ENCODE assay signal across 8 cellular contexts in the genomic region with DNA sequence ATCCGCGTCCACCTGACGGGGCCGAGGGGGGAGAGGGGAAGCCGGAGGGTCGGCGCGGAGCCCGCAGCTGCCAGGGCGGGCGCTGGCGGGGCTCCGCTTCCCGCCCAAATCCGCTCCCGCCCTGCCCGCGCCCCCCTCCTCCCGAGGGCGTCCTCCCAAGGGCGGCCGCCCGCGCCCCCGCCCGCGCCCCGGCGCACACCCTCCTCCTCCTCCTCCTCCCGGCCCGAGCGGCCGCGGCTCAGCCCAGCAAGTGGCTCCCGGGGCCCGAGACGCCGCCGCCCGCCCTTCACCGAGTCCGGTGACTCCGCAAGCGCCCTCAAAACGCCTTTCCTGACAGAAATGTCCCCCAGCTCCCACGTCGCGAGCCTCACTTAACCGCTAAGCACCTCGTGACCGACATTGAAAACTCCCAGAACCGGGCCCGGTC. TPM values are rescaled to one million over a fixed set of nuclear protein-coding genes. Genes with fewer than 3 reads are reported as not detected.
A peak's percentile ranks its signal among the peaks of the same experiment; 100 is the strongest.
DNase-seq lines count a peak whose midpoint lies in the region; ATAC-seq and TF ChIP-seq lines count a peak whose summit lies in the region.

No MANE protein-coding gene starts in this region.

- TF ChIP-seq POLR2A in gastroesophageal sphincter (IDR thresholded peaks at IDR 0.05): no peak

- no peak for TF ChIP-seq CTCF in MM.1S (IDR thresholded peaks at IDR 0.05; ENCODE audit: low read length)
- TF ChIP-seq CTCF in gastroesophageal sphincter (IDR thresholded peaks at IDR 0.05): no peak
- no peak for TF ChIP-seq CTCF in upper lobe of right lung (IDR thresholded peaks at IDR 0.05)

- H3K79me2 ChIP-seq in MM.1S (ENCODE audit: low read length): peaks cover 37% of the 10 kb centered on the region

- H3K27me3 ChIP-seq in MM.1S (replicated peaks; ENCODE audit: insufficient read depth, low read length) (no peaks in the 10 kb centered on the region), gastroesophageal sphincter (no peaks in the 10 kb centered on the region), upper lobe of right lung (no peaks in the 10 kb centered on the region)

- H3K9ac ChIP-seq in MM.1S (ENCODE audit: low read length): peak overlapping the region; percentile 100

- H2AFZ ChIP-seq in MM.1S (ENCODE audit: low read length): peak overlapping the region; percentile 62

- H3K4me3 ChIP-seq in MM.1S (ENCODE audit: low read length) (peak overlapping the region; percentile 99), gastroesophageal sphincter (peak overlapping the region; percentile 88 to 95), upper lobe of right lung (peak overlapping the region; percentile 82)

- no CpG with 5 or more reads among the region's 53 CpGs for WGBS in gastroesophageal sphincter (ENCODE audit: low coverage in 1 of 2), 2 donors

- peaks cover 9% of the 10 kb centered on the region; the same call in 1 of the 2 replicates for H4K20me1 ChIP-seq in MM.1S (ENCODE audit: insufficient read depth, low read length)

- TF ChIP-seq EP300 in gastroesophageal sphincter (IDR thresholded peaks at IDR 0.05): no peak

- H3K9me3 ChIP-seq in MM.1S (replicated peaks; ENCODE audit: insufficient read depth, low read length) (no peaks in the 10 kb centered on the region), gastroesophageal sphincter (no peaks in the 10 kb centered on the region), upper lobe of right lung (no peaks in the 10 kb centered on the region)

- H3K4me1 ChIP-seq in MM.1S (ENCODE audit: low read length) (peaks cover 10% of the 10 kb centered on the region; the same call in 1 of the 2 replicates), gastroesophageal sphincter (peaks cover 0 to 43% (median 0%) of the 10 kb centered on the region in 3 donors), upper lobe of right lung (peaks cover 21% of the 10 kb centered on the region)

- ATAC-seq in GM19395 (IDR thresholded peaks at IDR 0.05; ENCODE audit: unreplicated experiment) (peak; percentile 0), gastroesophageal sphincter (peak; percentile 46), upper lobe of right lung (peak; percentile 65)

- peak overlapping the region; percentile 79 for H3K4me2 ChIP-seq in MM.1S (ENCODE audit: low read depth, low read length)

- DNase-seq in Ammon's horn (ENCODE audit: low spot score): peak; percentile 51
- peak; percentile 46 for DNase-seq in MM.1S
- peak; percentile 82 for DNase-seq in activated effector memory CD4-positive, alpha-beta T cell treated with anti-CD3 and anti-CD28 coated beads, Interleukin-2, amount 50 U/mL, for 16 hours
- peak in 36 of 56 donors; percentile 1 to 79 (median 62) for DNase-seq in nucleus accumbens (lab: John Stamatoyannopoulos, UW)
- DNase-seq in upper lobe of right lung: peak; percentile 88
- no peak for DNase-seq in T1000 (lab: John Stamatoyannopoulos, UW)

- intact Hi-C loops in upper lobe of right lung (cut with DNase I): no loop called here

- H3F3A ChIP-seq in MM.1S (ENCODE audit: insufficient read depth, low read length): peaks cover 40% of the 10 kb centered on the region

- H3K27ac ChIP-seq in MM.1S (ENCODE audit: low read length): peak overlapping the region; percentile 98
- peak overlapping the region; percentile 95 to 100 (median 98) for H3K27ac ChIP-seq in gastroesophageal sphincter
- H3K27ac ChIP-seq in upper lobe of right lung: peak overlapping the region; percentile 99

- H3K9me2 ChIP-seq in MM.1S (replicated peaks; ENCODE audit: insufficient read depth, low read length): no peaks in the 10 kb centered on the region

- H3K36me3 ChIP-seq in MM.1S (replicated peaks; ENCODE audit: insufficient read depth, low read length) (peaks cover 16% of the 10 kb centered on the region; the same call in 1 of the 2 replicates), gastroesophageal sphincter (peaks cover 0 to 40% of the 10 kb centered on the region in 2 donors), upper lobe of right lung (peaks cover 38% of the 10 kb centered on the region)

RNA-seq across cellular contexts. Expression of a gene that starts 0.5 kb away (rescaled TPM):
- total RNA-seq in gastroesophageal sphincter (10 to 100 TPM; 32.0 to 63.3 (median 47.5) TPM), upper lobe of right lung (43.4 TPM)

RNA-seq across cellular contexts. Expression of a gene that starts 37.1 kb away (rescaled TPM):
- total RNA-seq in gastroesophageal sphincter (10 to 100 TPM; 36.5 to 53.4 (median 41.9) TPM), upper lobe of right lung (15.3 TPM)

Comparison
In these comparisons a context has a peak if more than half of its experiments do, and no peak if none do; other contexts are left out.
1. ATAC-seq: peak in every context shown above with its lines; median percentile 65 in upper lobe of right lung; 46 in gastroesophageal sphincter; 0 in GM19395.